ENCODE assay signal across 15 cellular contexts in the genomic region with DNA sequence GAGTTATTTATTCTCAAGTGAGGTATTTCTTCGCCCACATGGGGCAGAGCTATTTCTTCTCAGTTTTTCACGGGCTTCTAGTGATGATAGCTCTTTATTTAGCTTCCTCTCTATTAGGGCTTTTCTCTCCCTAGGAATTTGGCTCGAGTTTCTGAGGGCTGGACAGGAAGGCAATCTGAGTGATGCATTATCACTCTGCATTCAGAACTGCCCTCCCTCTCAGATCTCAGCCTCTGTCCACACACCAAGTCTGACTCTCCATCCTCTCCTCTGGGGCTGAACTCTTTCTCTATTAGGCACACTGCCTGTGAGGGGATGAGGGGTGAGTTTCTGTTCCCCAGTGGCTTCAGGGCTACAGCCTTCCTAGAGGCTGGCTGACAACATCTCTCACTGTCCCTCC. TPM values are rescaled to one million over a fixed set of nuclear protein-coding genes. Genes with fewer than 3 reads are reported as not detected.
A peak's percentile ranks its signal among the peaks of the same experiment; 100 is the strongest.
DNase-seq lines count a peak whose midpoint lies in the region; ATAC-seq and TF ChIP-seq lines count a peak whose summit lies in the region.
"Had no signal": no experiment of that assay in that cellular context is flagged by ENCODE, and none has a peak within 500 bp of the region (broad histone marks: within the 10 kb centered on the region; RNA-seq: fewer than 3 reads in every experiment).

No MANE protein-coding gene starts in this region.

- in situ Hi-C loops in brain microvascular endothelial cell (cut with HindIII; ENCODE audit: low pct_ligation_motif_present, low sequenced_read_pairs): no loop called here

- H3K27me3 ChIP-seq in brain microvascular endothelial cell (replicated peaks): no peaks in the 10 kb centered on the region
- H3K27me3 ChIP-seq: uterus had no signal

- DNase-seq in A172 (ENCODE audit: low spot score) (peak; percentile 13), HFFc6 (peak; percentile 18), brain microvascular endothelial cell (peak; percentile 49), left ventricle myocardium superior (no peak), NCI-H774 (lab: John Stamatoyannopoulos, UW) (no peak), superior temporal gyrus (ENCODE audit: extremely low spot score) (no peak), DMS153 (lab: John Stamatoyannopoulos, UW) (no peak)
- DNase-seq: activated CD4-positive, alpha-beta T cell treated with anti-CD3 and anti-CD28 coated beads, Interleukin-2, amount 50 U/mL, for 48 hours; caudate nucleus; DMS 273 treated with DMSO at 0.1 percent for 48 hours; midbrain; PC-9; T-helper 2 cell; uterus had no signal

- H3K36me3 Mint-ChIP-seq in HFFc6 (ENCODE audit: low read depth): no peaks in the 10 kb centered on the region

- peaks cover 11% of the 10 kb centered on the region for H3K4me1 Mint-ChIP-seq in HFFc6 (ENCODE audit: low read depth)

- no peak overlapping the region for H3K27ac ChIP-seq in brain microvascular endothelial cell
- H3K27ac ChIP-seq: PC-9, uterus had no signal

- intact Hi-C loops in left ventricle myocardium superior (cut with micrococcal nuclease): no loop called here

- H3K9me3 Mint-ChIP-seq in HFFc6: no peaks in the 10 kb centered on the region

- ATAC-seq in left ventricle myocardium superior (peak; percentile 89), GM21717 (IDR thresholded peaks at IDR 0.05; ENCODE audit: unreplicated experiment) (no peak)

- no peak for TF ChIP-seq CTCF in HFFc6 (IDR thresholded peaks at IDR 0.05)
- TF ChIP-seq CTCF in brain microvascular endothelial cell (IDR thresholded peaks at IDR 0.05; ENCODE audit: low read depth, low read length, missing control alignments): no peak

- H3K27ac Mint-ChIP-seq in HFFc6: peak overlapping the region; percentile 44; the same call in 1 of the 2 replicates

- H3K4me3 ChIP-seq in brain microvascular endothelial cell (ENCODE audit: low read depth, low read length): no peak overlapping the region
- H3K4me3 ChIP-seq: PC-9, uterus had no signal

- no peak overlapping the region for H3K4me3 Mint-ChIP-seq in HFFc6

- peaks cover 4% of the 10 kb centered on the region for H3K27me3 Mint-ChIP-seq in HFFc6 (ENCODE audit: insufficient read depth)

- H3K36me3 ChIP-seq in brain microvascular endothelial cell (replicated peaks): no peaks in the 10 kb centered on the region
- H3K36me3 ChIP-seq: uterus had no signal

RNA-seq across cellular contexts. Expression of a gene that starts 14.9 kb away (rescaled TPM):
- 67.2 and 68.2 TPM in 2 replicates for total RNA-seq in A172 (2014; rRNA removed; shearing (Covaris generic))
- total RNA-seq in HFFc6 (2021; fragmentation: NEBNext Ultra II Directional; extraction: Animal tissue kit (Norgen Biotek cat#: 25700)): 10 to 100 TPM; 37.4 to 50.6 (median 44.9) TPM
- total RNA-seq in left ventricle myocardium superior: 31.6 TPM

RNA-seq across cellular contexts. Expression of a gene that starts 51.0 kb away (rescaled TPM):
- 59.6 and 70.5 TPM in 2 replicates for total RNA-seq in A172 (2014; rRNA removed; shearing (Covaris generic))
- total RNA-seq in HFFc6 (2021; fragmentation: NEBNext Ultra II Directional; extraction: Animal tissue kit (Norgen Biotek cat#: 25700)): 10 to 100 TPM; 51.8 to 66.8 (median 56.6) TPM
- total RNA-seq in left ventricle myocardium superior: 25.5 TPM

Comparison
In these comparisons a context has a peak if more than half of its experiments do, and no peak if none do; other contexts are left out.
1. DNase-seq: peak in A172 (single experiment), HFFc6 (single experiment) and brain microvascular endothelial cell (single experiment); none in left ventricle myocardium superior (single experiment), NCI-H774 (single experiment), superior temporal gyrus (single experiment) and DMS153 (single experiment).